In genomic region chr14:50830044-50830931, GRCh38 we compare ENCODE assay signal across 1 cellular context.
A peak's percentile ranks its signal among the peaks of the same experiment; 100 is the strongest.
TF ChIP-seq lines count a peak whose summit lies in the region.

No MANE protein-coding gene starts in this region.

TF ChIP-seq in WTC11, 78 proteins besides CTCF, POLR2A, EP300 and RAD21 (continued from another document and continues in another):
- TF ChIP-seq FOXP1 (CRISPR knock-in tag; IDR thresholded peaks at IDR 0.05; ENCODE audit: borderline replicate concordance) (peak; percentile 61), ZNF281 (CRISPR knock-in tag; IDR thresholded peaks at IDR 0.05) (no peak), AR (CRISPR knock-in tag; IDR thresholded peaks at IDR 0.05) (no peak), ATF3 (CRISPR knock-in tag; conservative IDR thresholded peaks at IDR 0.05) (no peak), ZBTB21 (CRISPR knock-in tag; IDR thresholded peaks at IDR 0.05; ENCODE audit: borderline replicate concordance) (peak; percentile 51; the same call in 1 of the 2 replicates), CREM (CRISPR knock-in tag; IDR thresholded peaks at IDR 0.05) (no peak), NFE2L1 (CRISPR knock-in tag; IDR thresholded peaks at IDR 0.05) (no peak; the same call in 1 of the 2 replicates), PRRX2 (CRISPR knock-in tag; IDR thresholded peaks at IDR 0.05) (no peak), ZNF317 (CRISPR knock-in tag; IDR thresholded peaks at IDR 0.05; ENCODE audit: borderline replicate concordance, low read depth) (no peak), PREB (CRISPR knock-in tag; IDR thresholded peaks at IDR 0.05; ENCODE audit: borderline replicate concordance) (no peak), ZNF425 (CRISPR knock-in tag; conservative IDR thresholded peaks at IDR 0.05) (no peak), ZNF219 (CRISPR knock-in tag; IDR thresholded peaks at IDR 0.05; ENCODE audit: borderline replicate concordance) (no peak), RORB (CRISPR knock-in tag; IDR thresholded peaks at IDR 0.05) (no peak), HMGXB4 (CRISPR knock-in tag; IDR thresholded peaks at IDR 0.05) (peak; percentile 72; the same call in 1 of the 2 replicates), ZNF512 (CRISPR knock-in tag; IDR thresholded peaks at IDR 0.05; ENCODE audit: borderline replicate concordance) (no peak), ZNF532 (CRISPR knock-in tag; IDR thresholded peaks at IDR 0.05; ENCODE audit: borderline replicate concordance) (no peak), RELA (CRISPR knock-in tag; IDR thresholded peaks at IDR 0.05; ENCODE audit: borderline replicate concordance) (no peak), ZNF396 (CRISPR knock-in tag; IDR thresholded peaks at IDR 0.05; ENCODE audit: borderline replicate concordance) (no peak), ZNF423 (CRISPR knock-in tag; IDR thresholded peaks at IDR 0.05) (0 out of 2 replicates have a peak, but pooled peaks have one; percentile 4), PRDM15 (CRISPR knock-in tag; IDR thresholded peaks at IDR 0.05) (no peak), EMX1 (CRISPR knock-in tag; IDR thresholded peaks at IDR 0.05) (no peak), E2F5 (CRISPR knock-in tag; IDR thresholded peaks at IDR 0.05) (0 out of 2 replicates have a peak, but pooled peaks have one; percentile 48), NFATC4 (CRISPR knock-in tag; IDR thresholded peaks at IDR 0.05) (no peak), ZNF263 (CRISPR knock-in tag; IDR thresholded peaks at IDR 0.05; ENCODE audit: low read depth) (no peak), SOX15 (CRISPR knock-in tag; IDR thresholded peaks at IDR 0.05) (no peak), CDX4 (CRISPR knock-in tag; IDR thresholded peaks at IDR 0.05; ENCODE audit: borderline replicate concordance) (no peak), TEAD1 (CRISPR knock-in tag; IDR thresholded peaks at IDR 0.05) (peak; percentile 56; the same call in 1 of the 2 replicates), TP53 (CRISPR knock-in tag; IDR thresholded peaks at IDR 0.05) (no peak), IRF2 (CRISPR knock-in tag; IDR thresholded peaks at IDR 0.05; ENCODE audit: borderline replicate concordance, low read depth) (no peak)
